ENCODE assay signal across 13 cellular contexts in the genomic region with DNA sequence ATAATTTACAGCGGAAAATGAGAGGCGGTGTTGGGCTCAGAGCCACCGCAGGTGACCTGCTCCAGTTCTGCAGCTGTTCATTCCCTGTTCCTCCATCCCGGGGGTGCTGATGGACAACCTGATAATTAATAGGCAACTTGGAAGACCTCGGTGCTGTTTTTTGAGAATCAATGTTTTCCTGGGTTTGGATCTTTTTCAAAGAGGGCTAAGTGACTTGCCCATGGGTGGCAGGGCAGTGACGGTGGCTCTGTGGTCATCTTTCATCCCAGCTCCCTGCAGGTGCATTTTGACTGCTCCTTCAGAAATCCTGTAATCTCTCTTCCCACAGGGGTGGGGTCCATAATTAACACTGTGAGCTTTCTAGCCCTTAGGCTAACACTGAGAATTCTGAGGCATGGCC.
DNase-seq lines count a peak whose midpoint lies in the region; ATAC-seq and TF ChIP-seq lines count a peak whose summit lies in the region.
"Had no signal": no experiment of that assay in that cellular context is flagged by ENCODE, and none has a peak within 500 bp of the region (broad histone marks: within the 10 kb centered on the region; RNA-seq: fewer than 3 reads in every experiment).

No MANE protein-coding gene starts in this region.

- ATAC-seq in natural killer cell treated with Interleukin-12 subunit alpha and Interleukin-12 subunit beta and Interleukin-15 and Interleukin-18, amount 100 ng/mL, for 72 hours, result no peak
- ATAC-seq in natural killer cell, result no peak
- ATAC-seq: GM23338 had no signal

- intact Hi-C loops in natural killer cell (cut with micrococcal nuclease), result no loop called here
- intact Hi-C loops in activated T-helper 2 cell treated with anti-CD3 and anti-CD28 coated beads, Interferon-gamma antibody, Interleukin-2, Interleukin-4, amounts not matched to agents 10 μg/mL and 5 μg/mL and 100 μg/mL, durations not matched to agents 14 hours and 24 hours and 36 hours (cut with micrococcal nuclease), result no loop called here

- DNase-seq in NCI-H1105 treated with DMSO at 0.1 percent for 48 hours (lab: John Stamatoyannopoulos, UW) (peak; percentile 58), NCI-H1105 (lab: John Stamatoyannopoulos, UW) (no peak), natural killer cell (no peak), osteoblast (ENCODE audit: insufficient read length, low spot score, missing footprints) (peak; percentile 62), EL (no peak), RWPE1 (ENCODE audit: low spot score) (no peak)
- DNase-seq in natural killer cell treated with Interleukin-12 subunit alpha and Interleukin-12 subunit beta and Interleukin-15 and Interleukin-18, amount 100 ng/mL, for 72 hours (ENCODE audit: low spot score), result peak; percentile 41
- DNase-seq in activated T-helper 2 cell treated with anti-CD3 and anti-CD28 coated beads, Interferon-gamma antibody, Interleukin-2, Interleukin-4, amounts not matched to agents 10 μg/mL and 5 μg/mL and 100 μg/mL, durations not matched to agents 14 hours and 24 hours and 36 hours (ENCODE audit: low spot score), result no peak
- DNase-seq: CD8-positive, alpha-beta memory T cell; DMS53; H7 had no signal

- H3K79me2 ChIP-seq in osteoblast (ENCODE audit: insufficient read depth, low read length), result no peaks in the 10 kb centered on the region

- no peaks in the 10 kb centered on the region for H3K36me3 ChIP-seq in osteoblast (ENCODE audit: insufficient read depth, low read length)

- H3K4me1 Mint-ChIP-seq in natural killer cell treated with Interleukin-12 subunit alpha and Interleukin-12 subunit beta and Interleukin-15 and Interleukin-18, amount 100 ng/mL, for 72 hours (ENCODE audit: low read depth in 2 of 2), result no peaks in the 10 kb centered on the region
- H3K4me1 Mint-ChIP-seq in natural killer cell, result no peaks in the 10 kb centered on the region
- H3K4me1 Mint-ChIP-seq in activated T-helper 2 cell treated with anti-CD3 and anti-CD28 coated beads, Interferon-gamma antibody, Interleukin-2, Interleukin-4, amounts not matched to agents 10 μg/mL and 5 μg/mL and 100 μg/mL, durations not matched to agents 14 hours and 24 hours and 36 hours (ENCODE audit: low read depth), result no peaks in the 10 kb centered on the region
- H3K4me1 Mint-ChIP-seq: CD8-positive, alpha-beta memory T cell; GM23338 had no signal

- CTCF ChIA-PET in RWPE1 (lab: Yijun Ruan, JAX), result interaction anchor here (0.8 kb wide), 1 partner anchor 95 kb away, joined by 3 read pairs; no protein-coding TSS in a partner anchor

- H3K27ac ChIP-seq in osteoblast (ENCODE audit: low read depth, low read length) (no peak overlapping the region), RWPE1 (no peak overlapping the region)
- H3K27ac ChIP-seq: 22Rv1 had no signal

- POLR2A ChIA-PET in RWPE1 (lab: Yijun Ruan, JAX; ENCODE audit: low non-redundant PET), result no interaction called here

- peaks cover 0 to 4% of the 10 kb centered on the region in 2 donors for H3K27me3 Mint-ChIP-seq in natural killer cell treated with Interleukin-12 subunit alpha and Interleukin-12 subunit beta and Interleukin-15 and Interleukin-18, amount 100 ng/mL, for 72 hours
- H3K27me3 Mint-ChIP-seq in natural killer cell (ENCODE audit: low read depth in 2 of 2), result no peaks in the 10 kb centered on the region
- H3K27me3 Mint-ChIP-seq in activated T-helper 2 cell treated with anti-CD3 and anti-CD28 coated beads, Interferon-gamma antibody, Interleukin-2, Interleukin-4, amounts not matched to agents 10 μg/mL and 5 μg/mL and 100 μg/mL, durations not matched to agents 14 hours and 24 hours and 36 hours (ENCODE audit: low read depth), result no peaks in the 10 kb centered on the region
- H3K27me3 Mint-ChIP-seq: CD8-positive, alpha-beta memory T cell had no signal

- no peak overlapping the region for H2AFZ ChIP-seq in osteoblast (ENCODE audit: low read length)
- H2AFZ ChIP-seq: GM23338 had no signal

- H3K4me3 Mint-ChIP-seq in natural killer cell treated with Interleukin-12 subunit alpha and Interleukin-12 subunit beta and Interleukin-15 and Interleukin-18, amount 100 ng/mL, for 72 hours, result no peak overlapping the region
- H3K4me3 Mint-ChIP-seq in natural killer cell, result no peak overlapping the region
- H3K4me3 Mint-ChIP-seq in activated T-helper 2 cell treated with anti-CD3 and anti-CD28 coated beads, Interferon-gamma antibody, Interleukin-2, Interleukin-4, amounts not matched to agents 10 μg/mL and 5 μg/mL and 100 μg/mL, durations not matched to agents 14 hours and 24 hours and 36 hours (ENCODE audit: low read depth), result no peak overlapping the region
- H3K4me3 Mint-ChIP-seq: CD8-positive, alpha-beta memory T cell; GM23338 had no signal

- no peaks in the 10 kb centered on the region for H3K9me3 Mint-ChIP-seq in natural killer cell treated with Interleukin-12 subunit alpha and Interleukin-12 subunit beta and Interleukin-15 and Interleukin-18, amount 100 ng/mL, for 72 hours
- H3K9me3 Mint-ChIP-seq in natural killer cell, result no peaks in the 10 kb centered on the region
- H3K9me3 Mint-ChIP-seq in activated T-helper 2 cell treated with anti-CD3 and anti-CD28 coated beads, Interferon-gamma antibody, Interleukin-2, Interleukin-4, amounts not matched to agents 10 μg/mL and 5 μg/mL and 100 μg/mL, durations not matched to agents 14 hours and 24 hours and 36 hours, result no peaks in the 10 kb centered on the region

- H3K36me3 Mint-ChIP-seq in natural killer cell treated with Interleukin-12 subunit alpha and Interleukin-12 subunit beta and Interleukin-15 and Interleukin-18, amount 100 ng/mL, for 72 hours, result no peaks in the 10 kb centered on the region
- no peaks in the 10 kb centered on the region for H3K36me3 Mint-ChIP-seq in natural killer cell
- no peaks in the 10 kb centered on the region for H3K36me3 Mint-ChIP-seq in activated T-helper 2 cell treated with anti-CD3 and anti-CD28 coated beads, Interferon-gamma antibody, Interleukin-2, Interleukin-4, amounts not matched to agents 10 μg/mL and 5 μg/mL and 100 μg/mL, durations not matched to agents 14 hours and 24 hours and 36 hours (ENCODE audit: low read depth)
- H3K36me3 Mint-ChIP-seq: CD8-positive, alpha-beta memory T cell had no signal

- H3K4me1 ChIP-seq in osteoblast (ENCODE audit: insufficient read depth, low read length), result no peaks in the 10 kb centered on the region

- no peaks in the 10 kb centered on the region for H3K27me3 ChIP-seq in osteoblast (ENCODE audit: insufficient read depth, low read length)

- H4K20me1 ChIP-seq in osteoblast (ENCODE audit: insufficient read depth, low read length), result no peaks in the 10 kb centered on the region

- TF ChIP-seq CTCF in natural killer cell (IDR thresholded peaks at IDR 0.05) (no peak), osteoblast (IDR thresholded peaks at IDR 0.05; ENCODE audit: extremely low read depth, low read depth, low read length) (no peak), RWPE1 (conservative IDR thresholded peaks at IDR 0.05; ENCODE audit: low read depth) (no peak)

- H3K27ac Mint-ChIP-seq in natural killer cell treated with Interleukin-12 subunit alpha and Interleukin-12 subunit beta and Interleukin-15 and Interleukin-18, amount 100 ng/mL, for 72 hours, result no peak overlapping the region
- H3K27ac Mint-ChIP-seq in natural killer cell, result no peak overlapping the region
- H3K27ac Mint-ChIP-seq in activated T-helper 2 cell treated with anti-CD3 and anti-CD28 coated beads, Interferon-gamma antibody, Interleukin-2, Interleukin-4, amounts not matched to agents 10 μg/mL and 5 μg/mL and 100 μg/mL, durations not matched to agents 14 hours and 24 hours and 36 hours, result no peak overlapping the region
- H3K27ac Mint-ChIP-seq: CD8-positive, alpha-beta memory T cell; GM23338 had no signal

- no peak overlapping the region for H3K4me3 ChIP-seq in osteoblast (ENCODE audit: insufficient read depth, low read length)
- H3K4me3 ChIP-seq: GM23338 had no signal

- peaks cover 3% of the 10 kb centered on the region for H3K9me3 ChIP-seq in osteoblast (ENCODE audit: low read depth, low read length)

- no peak overlapping the region for H3K4me2 ChIP-seq in osteoblast (ENCODE audit: insufficient read depth, low read length)
- H3K4me2 ChIP-seq: GM23338 had no signal

Comparison
In these comparisons a context has a peak if more than half of its experiments do, and no peak if none do; other contexts are left out.
1. DNase-seq: peak in NCI-H1105 treated with DMSO at 0.1 percent for 48 hours (single experiment), natural killer cell treated with Interleukin-12 subunit alpha and Interleukin-12 subunit beta and Interleukin-15 and Interleukin-18, amount 100 ng/mL, for 72 hours (single experiment) and osteoblast (single experiment); none in NCI-H1105 (single experiment), natural killer cell (single experiment), activated T-helper 2 cell treated with anti-CD3 and anti-CD28 coated beads, Interferon-gamma antibody, Interleukin-2, Interleukin-4, amounts not matched to agents 10 μg/mL and 5 μg/mL and 100 μg/mL, durations not matched to agents 14 hours and 24 hours and 36 hours (single experiment), EL (single experiment) and RWPE1 (single experiment).